In the genomic region with DNA sequence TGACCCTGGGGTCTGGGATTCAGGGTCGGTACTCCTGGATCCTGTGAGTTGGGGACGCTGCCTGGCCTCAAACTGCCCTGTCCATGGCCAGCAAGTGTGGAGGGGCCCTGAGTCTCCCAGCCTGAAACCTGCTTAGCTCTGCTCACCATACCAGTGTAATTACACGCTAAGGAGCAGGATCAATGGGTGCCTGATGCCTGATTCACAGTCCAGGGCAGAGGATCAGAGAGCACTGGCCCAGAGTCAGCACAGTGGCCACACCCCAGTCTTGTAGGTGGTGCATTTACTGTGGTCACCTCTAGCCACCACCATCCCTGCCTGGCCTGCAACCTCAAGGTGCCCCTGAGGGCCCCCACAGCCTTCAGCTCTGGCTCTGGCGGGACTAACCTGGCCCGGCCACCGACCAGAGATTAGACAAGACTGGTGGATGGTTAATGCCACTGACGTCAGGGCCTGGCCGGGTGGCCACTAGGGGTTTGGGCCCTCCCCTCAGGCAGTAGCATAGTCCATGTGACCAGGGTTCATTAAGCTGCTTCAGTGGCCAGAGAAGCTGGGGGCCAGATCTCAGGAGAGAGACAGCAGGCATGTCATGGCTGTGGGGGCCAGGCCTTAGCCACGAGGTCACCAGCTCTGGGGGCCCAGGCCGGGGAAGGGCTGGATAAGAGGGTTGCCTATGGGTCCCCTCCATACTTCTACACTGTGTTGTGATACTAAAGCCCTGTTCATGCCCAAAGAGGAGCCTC, we compare ENCODE assay signal across 2 cellular contexts.
A peak's percentile ranks its signal among the peaks of the same experiment; 100 is the strongest.
TF ChIP-seq lines count a peak whose summit lies in the region.

No MANE protein-coding gene starts in this region.

TF ChIP-seq in GM12878, 131 proteins besides CTCF, POLR2A, EP300 and RAD21:
- TF ChIP-seq NFYA (IDR thresholded peaks at IDR 0.05; ENCODE audit: borderline replicate concordance, low read depth, low read length) (no peak), ZNF274 (IDR thresholded peaks at IDR 0.05; ENCODE audit: insufficient read depth, insufficient read length) (no peak), TCF7 (IDR thresholded peaks at IDR 0.05; ENCODE audit: borderline replicate concordance) (no peak), NBN (IDR thresholded peaks at IDR 0.05) (no peak), RFX5 (IDR thresholded peaks at IDR 0.05; ENCODE audit: low read depth, low read length) (no peak), FOXM1 (IDR thresholded peaks at IDR 0.05; ENCODE audit: low read depth, low read length) (no peak), IRF4 (IDR thresholded peaks at IDR 0.05; ENCODE audit: low read depth, low read length) (no peak), RUNX3 (IDR thresholded peaks at IDR 0.05; ENCODE audit: low read length) (no peak), NR2F1 (conservative IDR thresholded peaks at IDR 0.05) (no peak), CREM (IDR thresholded peaks at IDR 0.05; ENCODE audit: low read depth) (no peak)
- TF ChIP-seq, protein P1, sequence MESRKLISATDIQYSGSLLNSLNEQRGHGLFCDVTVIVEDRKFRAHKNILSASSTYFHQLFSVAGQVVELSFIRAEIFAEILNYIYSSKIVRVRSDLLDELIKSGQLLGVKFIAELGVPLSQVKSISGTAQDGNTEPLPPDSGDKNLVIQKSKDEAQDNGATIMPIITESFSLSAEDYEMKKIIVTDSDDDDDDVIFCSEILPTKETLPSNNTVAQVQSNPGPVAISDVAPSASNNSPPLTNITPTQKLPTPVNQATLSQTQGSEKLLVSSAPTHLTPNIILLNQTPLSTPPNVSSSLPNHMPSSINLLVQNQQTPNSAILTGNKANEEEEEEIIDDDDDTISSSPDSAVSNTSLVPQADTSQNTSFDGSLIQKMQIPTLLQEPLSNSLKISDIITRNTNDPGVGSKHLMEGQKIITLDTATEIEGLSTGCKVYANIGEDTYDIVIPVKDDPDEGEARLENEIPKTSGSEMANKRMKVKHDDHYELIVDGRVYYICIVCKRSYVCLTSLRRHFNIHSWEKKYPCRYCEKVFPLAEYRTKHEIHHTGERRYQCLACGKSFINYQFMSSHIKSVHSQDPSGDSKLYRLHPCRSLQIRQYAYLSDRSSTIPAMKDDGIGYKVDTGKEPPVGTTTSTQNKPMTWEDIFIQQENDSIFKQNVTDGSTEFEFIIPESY (IDR thresholded peaks at IDR 0.05): no peak
- TF ChIP-seq, protein P2, sequence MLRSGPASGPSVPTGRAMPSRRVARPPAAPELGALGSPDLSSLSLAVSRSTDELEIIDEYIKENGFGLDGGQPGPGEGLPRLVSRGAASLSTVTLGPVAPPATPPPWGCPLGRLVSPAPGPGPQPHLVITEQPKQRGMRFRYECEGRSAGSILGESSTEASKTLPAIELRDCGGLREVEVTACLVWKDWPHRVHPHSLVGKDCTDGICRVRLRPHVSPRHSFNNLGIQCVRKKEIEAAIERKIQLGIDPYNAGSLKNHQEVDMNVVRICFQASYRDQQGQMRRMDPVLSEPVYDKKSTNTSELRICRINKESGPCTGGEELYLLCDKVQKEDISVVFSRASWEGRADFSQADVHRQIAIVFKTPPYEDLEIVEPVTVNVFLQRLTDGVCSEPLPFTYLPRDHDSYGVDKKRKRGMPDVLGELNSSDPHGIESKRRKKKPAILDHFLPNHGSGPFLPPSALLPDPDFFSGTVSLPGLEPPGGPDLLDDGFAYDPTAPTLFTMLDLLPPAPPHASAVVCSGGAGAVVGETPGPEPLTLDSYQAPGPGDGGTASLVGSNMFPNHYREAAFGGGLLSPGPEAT (IDR thresholded peaks at IDR 0.05; ENCODE audit: low read depth): no peak

TF ChIP-seq in liver, 16 proteins besides CTCF, POLR2A, EP300 and RAD21:
- peak; percentile 89 for TF ChIP-seq YY1 (IDR thresholded peaks at IDR 0.05)
- no peak for TF ChIP-seq FOXA2 (IDR thresholded peaks at IDR 0.05)
- peak; percentile 91 to 98 for TF ChIP-seq HNF4A (conservative IDR thresholded peaks at IDR 0.05)
- peak; percentile 33 for TF ChIP-seq TAF1 (conservative IDR thresholded peaks at IDR 0.05)
- no peak for TF ChIP-seq NR2F2 (IDR thresholded peaks at IDR 0.05)
- peak; percentile 68 for TF ChIP-seq SP1 (IDR thresholded peaks at IDR 0.05)
- TF ChIP-seq HNF4G (IDR thresholded peaks at IDR 0.05): peak; percentile 41
- TF ChIP-seq, protein P3, sequence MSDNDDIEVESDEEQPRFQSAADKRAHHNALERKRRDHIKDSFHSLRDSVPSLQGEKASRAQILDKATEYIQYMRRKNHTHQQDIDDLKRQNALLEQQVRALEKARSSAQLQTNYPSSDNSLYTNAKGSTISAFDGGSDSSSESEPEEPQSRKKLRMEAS (IDR thresholded peaks at IDR 0.05): peak; percentile 31
- TF ChIP-seq, protein P1 (IDR thresholded peaks at IDR 0.05): peak; percentile 28
- TF ChIP-seq FOXA1 (IDR thresholded peaks at IDR 0.05): no peak
- peak in 1 of 2 donors; percentile 40 for TF ChIP-seq EGR1 (IDR thresholded peaks at IDR 0.05; ENCODE audit: low read depth in 2 of 2)
- no peak for TF ChIP-seq GABPA (IDR thresholded peaks at IDR 0.05 in 1 of 2, conservative IDR thresholded peaks at IDR 0.05 in 1 of 2)
- TF ChIP-seq, protein P4, sequence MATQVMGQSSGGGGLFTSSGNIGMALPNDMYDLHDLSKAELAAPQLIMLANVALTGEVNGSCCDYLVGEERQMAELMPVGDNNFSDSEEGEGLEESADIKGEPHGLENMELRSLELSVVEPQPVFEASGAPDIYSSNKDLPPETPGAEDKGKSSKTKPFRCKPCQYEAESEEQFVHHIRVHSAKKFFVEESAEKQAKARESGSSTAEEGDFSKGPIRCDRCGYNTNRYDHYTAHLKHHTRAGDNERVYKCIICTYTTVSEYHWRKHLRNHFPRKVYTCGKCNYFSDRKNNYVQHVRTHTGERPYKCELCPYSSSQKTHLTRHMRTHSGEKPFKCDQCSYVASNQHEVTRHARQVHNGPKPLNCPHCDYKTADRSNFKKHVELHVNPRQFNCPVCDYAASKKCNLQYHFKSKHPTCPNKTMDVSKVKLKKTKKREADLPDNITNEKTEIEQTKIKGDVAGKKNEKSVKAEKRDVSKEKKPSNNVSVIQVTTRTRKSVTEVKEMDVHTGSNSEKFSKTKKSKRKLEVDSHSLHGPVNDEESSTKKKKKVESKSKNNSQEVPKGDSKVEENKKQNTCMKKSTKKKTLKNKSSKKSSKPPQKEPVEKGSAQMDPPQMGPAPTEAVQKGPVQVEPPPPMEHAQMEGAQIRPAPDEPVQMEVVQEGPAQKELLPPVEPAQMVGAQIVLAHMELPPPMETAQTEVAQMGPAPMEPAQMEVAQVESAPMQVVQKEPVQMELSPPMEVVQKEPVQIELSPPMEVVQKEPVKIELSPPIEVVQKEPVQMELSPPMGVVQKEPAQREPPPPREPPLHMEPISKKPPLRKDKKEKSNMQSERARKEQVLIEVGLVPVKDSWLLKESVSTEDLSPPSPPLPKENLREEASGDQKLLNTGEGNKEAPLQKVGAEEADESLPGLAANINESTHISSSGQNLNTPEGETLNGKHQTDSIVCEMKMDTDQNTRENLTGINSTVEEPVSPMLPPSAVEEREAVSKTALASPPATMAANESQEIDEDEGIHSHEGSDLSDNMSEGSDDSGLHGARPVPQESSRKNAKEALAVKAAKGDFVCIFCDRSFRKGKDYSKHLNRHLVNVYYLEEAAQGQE (IDR thresholded peaks at IDR 0.05): peak; percentile 77
- TF ChIP-seq JUND (IDR thresholded peaks at IDR 0.05): peak in 1 of 2 donors; percentile 85
- TF ChIP-seq RXRA (IDR thresholded peaks at IDR 0.05): peak; percentile 64 to 85
- TF ChIP-seq, protein P5, sequence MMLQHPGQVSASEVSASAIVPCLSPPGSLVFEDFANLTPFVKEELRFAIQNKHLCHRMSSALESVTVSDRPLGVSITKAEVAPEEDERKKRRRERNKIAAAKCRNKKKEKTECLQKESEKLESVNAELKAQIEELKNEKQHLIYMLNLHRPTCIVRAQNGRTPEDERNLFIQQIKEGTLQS (IDR thresholded peaks at IDR 0.05): no peak
